Comparison of ENCODE assay signal across 17 cellular contexts in genomic region chr4:131547506-131547981, GRCh38.
DNase-seq lines count a peak whose midpoint lies in the region; ATAC-seq, FAIRE-seq and TF ChIP-seq lines count a peak whose summit lies in the region.
"Had no signal": no experiment of that assay in that cellular context is flagged by ENCODE, and none has a peak within 500 bp of the region (broad histone marks: within the 10 kb centered on the region; RNA-seq: fewer than 3 reads in every experiment).

No MANE protein-coding gene starts in this region.

- H3K36me3 ChIP-seq in GM06990 (ENCODE audit: control insufficient read depth, insufficient read depth, low read length), result no peaks in the 10 kb centered on the region
- H3K36me3 ChIP-seq: ovary, SJSA1, upper lobe of left lung had no signal

- POLR2A ChIA-PET in HEK293T (lab: Yijun Ruan, JAX), result no interaction called here

- in situ Hi-C loops in G401 (cut with HindIII; ENCODE audit: low sequenced_read_pairs), result no loop called here

- CTCF ChIA-PET in HEK293T (lab: Yijun Ruan, JAX), result no interaction called here

- ATAC-seq in GM19395 (IDR thresholded peaks at IDR 0.05; ENCODE audit: unreplicated experiment) (peak; percentile 82), HG02763 (IDR thresholded peaks at IDR 0.05; ENCODE audit: unreplicated experiment) (peak; percentile 50), HG03457 (IDR thresholded peaks at IDR 0.05; ENCODE audit: unreplicated experiment) (peak; percentile 70)

- H3K27me3 ChIP-seq in GM06990 (replicated peaks; ENCODE audit: control insufficient read depth, insufficient read depth, low read length), result no peaks in the 10 kb centered on the region
- H3K27me3 ChIP-seq: ovary, SJSA1, upper lobe of left lung had no signal

- no peak for TF ChIP-seq POLR2A in H54 (IDR thresholded peaks at IDR 0.05; ENCODE audit: low read depth, low read length)

- FAIRE-seq in H54 (lab: Jason Lieb, UNC), result no peak
- FAIRE-seq: A204.1 had no signal

- DNase-seq in GM06990 (ENCODE audit: extremely low read depth, insufficient read length) (peak; percentile 35), HEK293T (ENCODE audit: extremely low spot score) (no peak), G401 (ENCODE audit: low spot score) (no peak), H54 (ENCODE audit: insufficient read length, low spot score) (no peak), ecto neural progenitor cell (ENCODE audit: low spot score) (no peak)
- DNase-seq: activated B cell treated with CpG ODN at 0.5 μM for 24 hours; amniotic stem cell; mesendoderm; NCI-H1694 treated with DMSO at 0.1 percent for 48 hours; ovary; stimulated activated CD4-positive, alpha-beta T cell treated with anti-CD3 and anti-CD28 coated beads, Interleukin-15, amount 100 ng/mL, for 24 hours had no signal

- no peak overlapping the region for H3K4me3 ChIP-seq in GM06990 (replicated peaks; ENCODE audit: low read depth, low read length)
- H3K4me3 ChIP-seq: ovary, SJSA1, upper lobe of left lung had no signal

- no peak for TF ChIP-seq CTCF in GM06990 (IDR thresholded peaks at IDR 0.05; ENCODE audit: insufficient read depth, low read length, poor library complexity, severe bottlenecking)

TF ChIP-seq in HEK293T, 16 proteins besides CTCF, POLR2A, EP300 and RAD21:
- no peak for TF ChIP-seq HDGF (IDR thresholded peaks at IDR 0.05; ENCODE audit: borderline replicate concordance)
- TF ChIP-seq NFRKB (IDR thresholded peaks at IDR 0.05), result no peak
- TF ChIP-seq SUZ12 (IDR thresholded peaks at IDR 0.05), result no peak
- TF ChIP-seq ELF4 (IDR thresholded peaks at IDR 0.05), result no peak
- no peak for TF ChIP-seq FOXK2 (IDR thresholded peaks at IDR 0.05)
- TF ChIP-seq FOXM1 (IDR thresholded peaks at IDR 0.05; ENCODE audit: borderline replicate concordance), result no peak
